ENCODE assay signal across 18 cellular contexts in the genomic region with DNA sequence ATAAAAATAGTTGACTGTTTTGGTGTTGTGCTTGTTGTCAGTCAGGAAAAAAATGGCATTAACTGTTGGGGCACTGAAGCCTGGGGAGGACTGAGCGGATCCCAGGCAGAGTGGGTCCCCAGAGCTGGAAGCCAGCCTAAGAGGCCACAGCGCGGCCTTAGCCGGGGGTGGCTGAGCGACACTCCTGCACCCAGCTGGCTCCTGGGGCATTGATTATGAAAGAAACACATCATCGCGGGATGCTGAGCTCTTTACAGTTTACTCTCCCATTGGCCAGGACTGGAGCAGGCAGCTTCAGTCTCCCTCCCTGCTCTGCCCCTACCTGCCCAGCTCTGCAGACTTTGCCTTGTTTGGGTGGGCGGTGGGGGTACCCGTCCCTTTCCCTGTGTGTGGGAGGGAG.
A peak's percentile ranks its signal among the peaks of the same experiment; 100 is the strongest.
DNase-seq lines count a peak whose midpoint lies in the region; ATAC-seq and TF ChIP-seq lines count a peak whose summit lies in the region.
"Had no signal": no experiment of that assay in that cellular context is flagged by ENCODE, and none has a peak within 500 bp of the region (broad histone marks: within the 10 kb centered on the region; RNA-seq: fewer than 3 reads in every experiment).

No MANE protein-coding gene starts in this region.

- TF ChIP-seq CTCF in neural progenitor cell (IDR thresholded peaks at IDR 0.05) (no peak), foreskin keratinocyte (conservative IDR thresholded peaks at IDR 0.05) (no peak)

- no peaks in the 10 kb centered on the region for H3K9me3 Mint-ChIP-seq in neural progenitor cell
- H3K9me3 Mint-ChIP-seq: CD8-positive, alpha-beta T cell; IgD-negative memory B cell had no signal

- H3K4me3 Mint-ChIP-seq in neural progenitor cell: no peak overlapping the region
- H3K4me3 Mint-ChIP-seq: B cell; CD8-positive, alpha-beta T cell; IgD-negative memory B cell; T-helper 17 cell had no signal

- H3K27ac ChIP-seq in BLaER1 treated with 17β-estradiol and CSF1 and Interleukin-3, amounts not matched to agents 10 nM and 100 nM: peak overlapping the region in 8 of 11 experiments; percentile 30 to 80 (median 74); a peak in 11 of 22 replicates
- no peak overlapping the region for H3K27ac ChIP-seq in neural progenitor cell
- no peak overlapping the region for H3K27ac ChIP-seq in foreskin keratinocyte

- H3K36me3 ChIP-seq in BLaER1 treated with 17β-estradiol and CSF1 and Interleukin-3, amounts not matched to agents 10 nM and 100 nM: no peaks in the 10 kb centered on the region
- H3K36me3 ChIP-seq in H7 (replicated peaks; ENCODE audit: control insufficient read depth, insufficient read depth, low read length): no peaks in the 10 kb centered on the region
- no peaks in the 10 kb centered on the region for H3K36me3 ChIP-seq in neural progenitor cell

- H3K4me1 Mint-ChIP-seq in neural progenitor cell: peaks cover 48% of the 10 kb centered on the region

- H3K4me3 ChIP-seq in BLaER1 treated with 17β-estradiol and CSF1 and Interleukin-3, amounts not matched to agents 10 nM and 100 nM: no peak overlapping the region
- H3K4me3 ChIP-seq in H7 (ENCODE audit: insufficient read depth, low read depth, low read length): no peak overlapping the region
- no peak overlapping the region for H3K4me3 ChIP-seq in neural progenitor cell

- ATAC-seq in foreskin keratinocyte (no peak), GM21381 (IDR thresholded peaks at IDR 0.05; ENCODE audit: unreplicated experiment) (no peak)
- ATAC-seq: CD8-positive, alpha-beta T cell; HCT116; T-helper 17 cell had no signal

- no peaks in the 10 kb centered on the region for H3K27me3 Mint-ChIP-seq in neural progenitor cell (ENCODE audit: insufficient read depth, low read depth)
- H3K27me3 Mint-ChIP-seq: T-helper 17 cell had no signal

- H3F3A ChIP-seq in neural progenitor cell (ENCODE audit: low read depth): no peaks in the 10 kb centered on the region

- 0 out of 22 replicates have a peak overlapping the region, but pooled peaks of 3 of the 11 experiments have one; percentile 4 to 60 (median 12) for H3K9ac ChIP-seq in BLaER1 treated with 17β-estradiol and CSF1 and Interleukin-3, amounts not matched to agents 10 nM and 100 nM
- H3K9ac ChIP-seq in neural progenitor cell: no peak overlapping the region

- no peak overlapping the region for H2AFZ ChIP-seq in neural progenitor cell (replicated peaks)

- H4K20me1 ChIP-seq in BLaER1 treated with 17β-estradiol and CSF1 and Interleukin-3, amounts not matched to agents 10 nM and 100 nM: no peaks in the 10 kb centered on the region
- no peaks in the 10 kb centered on the region for H4K20me1 ChIP-seq in neural progenitor cell (ENCODE audit: low read depth)

- H3K36me3 Mint-ChIP-seq in neural progenitor cell: no peaks in the 10 kb centered on the region
- H3K36me3 Mint-ChIP-seq: CD8-positive, alpha-beta T cell; IgD-negative memory B cell had no signal

- peak overlapping the region; percentile 76 to 98 (median 86) for H3K4me2 ChIP-seq in BLaER1 treated with 17β-estradiol and CSF1 and Interleukin-3, amounts not matched to agents 10 nM and 100 nM
- no peak overlapping the region for H3K4me2 ChIP-seq in neural progenitor cell

- H3K27ac Mint-ChIP-seq in neural progenitor cell: peak overlapping the region; percentile 50
- H3K27ac Mint-ChIP-seq: B cell; CD8-positive, alpha-beta T cell; IgD-negative memory B cell; T-helper 17 cell had no signal

- H3K79me2 ChIP-seq in neural progenitor cell (ENCODE audit: low read depth): no peaks in the 10 kb centered on the region

- H3K9me3 ChIP-seq in BLaER1 treated with 17β-estradiol and CSF1 and Interleukin-3, amounts not matched to agents 10 nM and 100 nM (replicated peaks in 1 of 11): no peaks in the 10 kb centered on the region
- H3K9me3 ChIP-seq in neural progenitor cell (ENCODE audit: low read depth): no peaks in the 10 kb centered on the region

- DNase-seq in H7 (peak; percentile 60), NCI-H345 (lab: John Stamatoyannopoulos, UW) (peak; percentile 30), neural progenitor cell (ENCODE audit: low spot score) (no peak), foreskin keratinocyte (no peak), dedifferentiated amniotic fluid mesenchymal stem cell (ENCODE audit: extremely low spot score) (no peak)
- DNase-seq: CD8-positive, alpha-beta T cell; DMS79; NCI-H187; NCI-H2171; OCI-M1; RPMI8226; SIG-M5; T-helper 17 cell had no signal

- no peaks in the 10 kb centered on the region for H3K27me3 ChIP-seq in BLaER1 treated with 17β-estradiol and CSF1 and Interleukin-3, amounts not matched to agents 10 nM and 100 nM
- H3K27me3 ChIP-seq in H7 (ENCODE audit: control insufficient read depth, insufficient read depth, low read length) (no peaks in the 10 kb centered on the region), neural progenitor cell (no peaks in the 10 kb centered on the region), foreskin keratinocyte (no peaks in the 10 kb centered on the region)

- peaks cover 50 to 85% (median 78%) of the 10 kb centered on the region in 10 experiments for H3K4me1 ChIP-seq in BLaER1 treated with 17β-estradiol and CSF1 and Interleukin-3, amounts not matched to agents 10 nM and 100 nM
- H3K4me1 ChIP-seq in neural progenitor cell (peaks cover 17% of the 10 kb centered on the region), foreskin keratinocyte (no peaks in the 10 kb centered on the region)

Comparison
In these comparisons a context has a peak if more than half of its experiments do, and no peak if none do; other contexts are left out.
1. H3K27ac ChIP-seq: peak in BLaER1 treated with 17β-estradiol and CSF1 and Interleukin-3, amounts not matched to agents 10 nM and 100 nM (8 of 11); none in neural progenitor cell (single experiment) and foreskin keratinocyte (single experiment).
2. DNase-seq: peak in H7 (single experiment) and NCI-H345 (single experiment); none in neural progenitor cell (single experiment), foreskin keratinocyte (0 of 2) and dedifferentiated amniotic fluid mesenchymal stem cell (single experiment).